Comparison of ENCODE assay signal across 14 cellular contexts in genomic region chr12:89864419-89864818, GRCh38.
DNase-seq lines count a peak whose midpoint lies in the region; ATAC-seq, FAIRE-seq and TF ChIP-seq lines count a peak whose summit lies in the region.
"Had no signal": no experiment of that assay in that cellular context is flagged by ENCODE, and none has a peak within 500 bp of the region (broad histone marks: within the 10 kb centered on the region; RNA-seq: fewer than 3 reads in every experiment).

No MANE protein-coding gene starts in this region.

- H4K20me1 ChIP-seq in HepG2 (ENCODE audit: insufficient read depth, low read length) (no peaks in the 10 kb centered on the region), PC-3 (ENCODE audit: low read length) (no peaks in the 10 kb centered on the region)

- POLR2A ChIA-PET in HepG2 (lab: Yijun Ruan, JAX) = no interaction called here
- POLR2A ChIA-PET in WTC11 (lab: Charles Lee) = no interaction called here
- POLR2A ChIA-PET in PC-3 (lab: Charles Lee; ENCODE audit: unreplicated experiment) = interaction anchor here (0.6 kb wide), 1 partner anchor 1239 kb away, joined by 3 read pairs; no protein-coding TSS in a partner anchor

- H3K27me3 Mint-ChIP-seq in WTC11 (ENCODE audit: low read depth) (peaks cover 63% of the 10 kb centered on the region), glutamatergic neuron (ENCODE audit: unreplicated experiment) (no peaks in the 10 kb centered on the region)

- ATAC-seq in right lobe of liver = peak in 3 of 4 donors; percentile 36 to 50 (median 42)
- no peak for ATAC-seq in HepG2
- 0 out of 2 replicates have a peak, but pooled peaks have one; percentile 28 for ATAC-seq in WTC11
- no peak for ATAC-seq in PC-3
- no peak for ATAC-seq in GM19397 (IDR thresholded peaks at IDR 0.05; ENCODE audit: unreplicated experiment)

- CTCF ChIA-PET in HepG2 (lab: Yijun Ruan, JAX; ENCODE audit: low intra/inter-chr PET ratio, low total read pairs) (no interaction called here), WTC11 (lab: Charles Lee) (no interaction called here), PC-3 (lab: Charles Lee) (no interaction called here)

- H3K4me3 ChIP-seq in right lobe of liver = no peak overlapping the region
- H3K4me3 ChIP-seq in HepG2 (replicated peaks in 1 of 3; ENCODE audit: insufficient read depth in 1 of 3, low read depth in 2 of 3, low read length in 3 of 3) = no peak overlapping the region
- no peak overlapping the region for H3K4me3 ChIP-seq in PC-3 (ENCODE audit: low read length)
- H3K4me3 ChIP-seq: adrenal gland, PC-9 had no signal

- no peaks in the 10 kb centered on the region for H3K36me3 ChIP-seq in right lobe of liver
- H3K36me3 ChIP-seq in HepG2 (replicated peaks in 1 of 2; ENCODE audit: control insufficient read depth in 1 of 2, insufficient read depth in 2 of 2, low read length in 2 of 2) = no peaks in the 10 kb centered on the region
- H3K36me3 ChIP-seq in PC-3 (ENCODE audit: low read depth, low read length) = no peaks in the 10 kb centered on the region
- H3K36me3 ChIP-seq: adrenal gland had no signal

- H3F3A ChIP-seq in PC-3 (ENCODE audit: low read length, unreplicated experiment) = no peaks in the 10 kb centered on the region

- H3K27ac Mint-ChIP-seq in WTC11 = no peak overlapping the region
- H3K27ac Mint-ChIP-seq in glutamatergic neuron (ENCODE audit: unreplicated experiment) = peak overlapping the region; percentile 36

- no peak for FAIRE-seq in HepG2 (lab: Jason Lieb, UNC)
- FAIRE-seq: G401.6 had no signal

- no peak for TF ChIP-seq EP300 in HepG2 (IDR thresholded peaks at IDR 0.05; ENCODE audit: low read depth in 2 of 2, low read length in 2 of 2)
- TF ChIP-seq EP300 in HepG2 (CRISPR knock-in tag; IDR thresholded peaks at IDR 0.05; ENCODE audit: borderline replicate concordance) = no peak

- no peaks in the 10 kb centered on the region for H3K4me1 ChIP-seq in right lobe of liver
- no peaks in the 10 kb centered on the region for H3K4me1 ChIP-seq in HepG2 (ENCODE audit: insufficient read depth, low read length)
- peaks cover 2% of the 10 kb centered on the region; the same call in 1 of the 2 replicates for H3K4me1 ChIP-seq in PC-3 (ENCODE audit: insufficient read depth, low read length)
- H3K4me1 ChIP-seq: adrenal gland had no signal

- no peaks in the 10 kb centered on the region for H3K9me2 ChIP-seq in PC-3 (replicated peaks; ENCODE audit: low read length)

- 38% methylated on average over 1 of the region's 1 CpG for WGBS in right lobe of liver (ENCODE audit: insufficient coverage, low coverage, low lambda C conversion rate, missing lambda C conversion rate)
- WGBS in HepG2 (ENCODE audit: low lambda C conversion rate) = 6% methylated on average over 1 of the region's 1 CpG

- BruUV-seq in HepG2 (replicated peaks; lab: Mats Ljungman, UMichigan) (no TSS peak), PC-3 (replicated peaks; lab: Mats Ljungman, UMichigan) (no TSS peak)

- DNase-seq in right lobe of liver (no peak), HepG2 (ENCODE audit: low spot score) (no peak), WTC11 (ENCODE audit: low spot score) (no peak), glutamatergic neuron (no peak), G401 (ENCODE audit: low spot score) (no peak), PC-3 (no peak), NCI-H146 treated with DMSO at 0.1 percent for 48 hours (lab: John Stamatoyannopoulos, UW; ENCODE audit: unreplicated experiment) (no peak)
- DNase-seq: adrenal gland; NCI-H2171 treated with DMSO at 0.1 percent for 48 hours; PC-9; stimulated activated CD4-positive, alpha-beta T cell treated with anti-CD3 and anti-CD28 coated beads, Interleukin-4, amount 100 ng/mL, for 24 hours; stimulated activated naive CD4-positive, alpha-beta T cell treated with Interleukin-2 at 50 U/mL for 16 hours had no signal

- no peaks in the 10 kb centered on the region for H3K79me2 ChIP-seq in HepG2 (ENCODE audit: insufficient read depth, low read length)
- H3K79me2 ChIP-seq in PC-3 (ENCODE audit: low read length) = no peaks in the 10 kb centered on the region

- no peaks in the 10 kb centered on the region for H3K36me3 Mint-ChIP-seq in WTC11
- H3K36me3 Mint-ChIP-seq in glutamatergic neuron (ENCODE audit: unreplicated experiment) = no peaks in the 10 kb centered on the region

- H3K4me1 Mint-ChIP-seq in WTC11 = peaks cover 24% of the 10 kb centered on the region
- peaks cover 15% of the 10 kb centered on the region for H3K4me1 Mint-ChIP-seq in glutamatergic neuron (ENCODE audit: low read depth, unreplicated experiment)

- no peak overlapping the region for H3K4me2 ChIP-seq in HepG2 (ENCODE audit: low read depth, low read length)
- no peak overlapping the region for H3K4me2 ChIP-seq in PC-3 (ENCODE audit: low read length)
- H3K4me2 ChIP-seq: PC-9 had no signal

- TF ChIP-seq CTCF in right lobe of liver (IDR thresholded peaks at IDR 0.05) (no peak), HepG2 (CRISPR knock-in tag; IDR thresholded peaks at IDR 0.05) (no peak), WTC11 (IDR thresholded peaks at IDR 0.05) (no peak), glutamatergic neuron (IDR thresholded peaks at IDR 0.05; ENCODE audit: partially characterized antibody, unreplicated experiment) (no peak), PC-3 (conservative IDR thresholded peaks at IDR 0.05; ENCODE audit: low read depth, low read length) (no peak)

- H3K27me3 ChIP-seq in right lobe of liver (no peaks in the 10 kb centered on the region), HepG2 (ENCODE audit: control insufficient read depth in 1 of 2, insufficient read depth in 2 of 2, low read length in 2 of 2) (no peaks in the 10 kb centered on the region), PC-3 (ENCODE audit: low read length) (no peaks in the 10 kb centered on the region)
- H3K27me3 ChIP-seq: adrenal gland had no signal

- intact Hi-C loops in right lobe of liver (cut with DNase I) (no loop called here), HepG2 (cut with micrococcal nuclease; ENCODE audit: unreplicated experiment) (no loop called here), PC-3 (cut with micrococcal nuclease) (no loop called here)

- TF ChIP-seq POLR2A in right lobe of liver (IDR thresholded peaks at IDR 0.05) (no peak), HepG2 (IDR thresholded peaks at IDR 0.05; ENCODE audit: insufficient read depth in 1 of 2, low read depth in 2 of 2, low read length in 2 of 2) (no peak)

- H2AFZ ChIP-seq in HepG2 (ENCODE audit: low read length) (no peak overlapping the region), PC-3 (ENCODE audit: low read length) (no peak overlapping the region)
- H2AFZ ChIP-seq: PC-9 had no signal

- H3K9ac ChIP-seq in HepG2 (ENCODE audit: insufficient read depth, low read depth, low read length) = no peak overlapping the region
- no peak overlapping the region for H3K9ac ChIP-seq in PC-3 (ENCODE audit: low read length)

- in situ Hi-C loops in HepG2 (cut with HindIII; ENCODE audit: extremely low pct_ligation_motif_present, low pct_unique_long_range_greater_than_20kb) = no loop called here
- in situ Hi-C loops in G401 (cut with HindIII; ENCODE audit: low sequenced_read_pairs) = no loop called here

- no peak for TF ChIP-seq RAD21 in HepG2 (CRISPR knock-in tag; IDR thresholded peaks at IDR 0.05)

- H3K9me3 Mint-ChIP-seq in WTC11 (peaks cover 5% of the 10 kb centered on the region), glutamatergic neuron (ENCODE audit: unreplicated experiment) (peaks cover 2% of the 10 kb centered on the region)

- H3K4me3 Mint-ChIP-seq in WTC11 (no peak overlapping the region), glutamatergic neuron (ENCODE audit: unreplicated experiment) (no peak overlapping the region)

- H3K27ac ChIP-seq in right lobe of liver = peak overlapping the region in 1 of 3 donors; percentile 55
- H3K27ac ChIP-seq in HepG2 (ENCODE audit: extremely low read length, insufficient read depth, low read length) = no peak overlapping the region
- no peak overlapping the region for H3K27ac ChIP-seq in PC-3 (ENCODE audit: low read length)
- H3K27ac ChIP-seq: PC-9 had no signal

- no peaks in the 10 kb centered on the region for H3K9me3 ChIP-seq in right lobe of liver
- no peaks in the 10 kb centered on the region for H3K9me3 ChIP-seq in HepG2 (ENCODE audit: low read length)
- H3K9me3 ChIP-seq in PC-3 (ENCODE audit: low read length) = no peaks in the 10 kb centered on the region
- H3K9me3 ChIP-seq: adrenal gland had no signal

TF ChIP-seq in HepG2, 621 proteins besides CTCF, POLR2A, EP300 and RAD21 (continues in another document):
- no peak for TF ChIP-seq ZNF382 (CRISPR knock-in tag; IDR thresholded peaks at IDR 0.05; ENCODE audit: borderline replicate concordance)
- TF ChIP-seq MATR3 (CRISPR knock-in tag; IDR thresholded peaks at IDR 0.05) = no peak
- TF ChIP-seq TEAD2 (CRISPR knock-in tag; IDR thresholded peaks at IDR 0.05) = no peak
- TF ChIP-seq ZNF329 (CRISPR knock-in tag; IDR thresholded peaks at IDR 0.05; ENCODE audit: low read depth) = no peak
- TF ChIP-seq KLF16 (CRISPR knock-in tag; IDR thresholded peaks at IDR 0.05) = no peak
- no peak for TF ChIP-seq ZNF354B (CRISPR knock-in tag; IDR thresholded peaks at IDR 0.05)

TF ChIP-seq in WTC11, 78 proteins besides CTCF, POLR2A, EP300 and RAD21:
- TF ChIP-seq ELF4 (CRISPR knock-in tag; IDR thresholded peaks at IDR 0.05; ENCODE audit: low read depth) (no peak), MAX (CRISPR knock-in tag; IDR thresholded peaks at IDR 0.05) (no peak), NR3C1 (CRISPR knock-in tag; conservative IDR thresholded peaks at IDR 0.05; ENCODE audit: low read depth) (no peak), CDX4 (CRISPR knock-in tag; IDR thresholded peaks at IDR 0.05; ENCODE audit: borderline replicate concordance) (no peak), HMGA2 (CRISPR knock-in tag; IDR thresholded peaks at IDR 0.05) (no peak), MYBL2 (CRISPR knock-in tag; IDR thresholded peaks at IDR 0.05) (no peak), ZBTB21 (CRISPR knock-in tag; IDR thresholded peaks at IDR 0.05; ENCODE audit: borderline replicate concordance) (no peak)

Comparison
In these comparisons a context has a peak if more than half of its experiments do, and no peak if none do; other contexts are left out.
1. ATAC-seq: peak in right lobe of liver (3 of 4) and WTC11 (single experiment); none in HepG2 (single experiment), PC-3 (single experiment) and GM19397 (single experiment).